11 cellular contexts compared by ENCODE assay signal in the genomic region with DNA sequence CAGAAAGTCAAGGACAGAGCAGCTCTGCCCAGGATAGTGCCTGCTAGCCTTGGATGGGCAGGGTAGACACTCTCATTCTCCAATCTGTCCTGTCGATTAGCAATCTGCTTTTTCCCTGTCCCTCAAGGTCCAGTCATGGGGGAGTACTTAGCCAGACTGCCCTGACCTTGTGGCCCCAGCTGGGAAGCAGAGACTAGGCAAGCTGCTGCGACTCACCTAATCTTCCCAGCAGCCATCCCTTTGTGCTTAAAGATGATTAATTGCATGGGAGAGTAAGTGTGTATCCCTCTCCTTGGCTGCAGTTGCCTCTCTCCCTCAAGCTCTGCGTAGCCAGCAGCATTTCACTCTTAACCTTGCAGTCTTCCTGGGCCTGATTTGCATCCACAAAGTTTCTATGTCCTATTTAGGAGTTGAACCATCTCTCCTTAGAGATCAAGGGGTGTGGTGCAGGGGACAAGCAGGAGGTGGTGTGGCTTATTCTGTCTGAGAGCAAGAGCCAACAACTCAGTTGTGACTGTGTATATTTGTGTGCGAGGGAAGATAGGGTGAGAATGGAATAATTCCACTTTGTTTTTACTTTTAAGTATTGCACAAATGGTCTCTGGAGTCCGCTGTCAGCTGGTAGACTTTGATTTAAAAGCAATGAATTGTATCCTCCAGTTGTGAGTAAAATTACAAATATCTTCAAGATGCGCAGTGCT.
"Had no signal": no experiment of that assay in that cellular context is flagged by ENCODE, and none has a peak within 500 bp of the region (broad histone marks: within the 10 kb centered on the region; RNA-seq: fewer than 3 reads in every experiment).

No MANE protein-coding gene starts in this region.

- H3K36me3 ChIP-seq: esophagus squamous epithelium, gastrocnemius medialis, neural progenitor cell, pancreas had no signal

- H3K27me3 ChIP-seq: esophagus squamous epithelium, gastrocnemius medialis, hepatocyte, neural progenitor cell, pancreas had no signal

- H3K4me1 ChIP-seq: gastrocnemius medialis, neural progenitor cell, pancreas had no signal

- DNase-seq: activated CD4-positive, alpha-beta memory T cell treated with anti-CD3 and anti-CD28 coated beads for 36 hours; activated effector memory CD4-positive, alpha-beta T cell treated with anti-CD3 and anti-CD28 coated beads, Interleukin-2, amount 50 U/mL, for 16 hours; activated T-cell treated with anti-CD3 and anti-CD28 coated beads, Interleukin-2, amount 50 U/mL, for 4 hours; anterior cingulate cortex; esophagus squamous epithelium; gastrocnemius medialis; pancreas; stimulated activated naive B cell treated with anti-CD40 and anti-IgM and Interleukin-4, amounts not matched to agents 10 μg/mL and 1 μg/mL and 100 μg/mL, for 72 hours; T1000 had no signal

- H3K9me3 ChIP-seq: gastrocnemius medialis, pancreas had no signal

- ATAC-seq: activated T-cell treated with anti-CD3 and anti-CD28 coated beads, Interleukin-2, amount 50 U/mL, for 4 hours; pancreas; stimulated activated naive B cell treated with anti-CD40 and anti-IgM and Interleukin-4, amounts not matched to agents 10 μg/mL and 1 μg/mL and 100 μg/mL, for 72 hours had no signal

- H3K27ac ChIP-seq: esophagus squamous epithelium, gastrocnemius medialis, hepatocyte, neural progenitor cell, pancreas had no signal

- H3K4me3 ChIP-seq: esophagus squamous epithelium, gastrocnemius medialis, hepatocyte, neural progenitor cell, pancreas had no signal
